ENCODE assay signal across 23 cellular contexts in the genomic region with DNA sequence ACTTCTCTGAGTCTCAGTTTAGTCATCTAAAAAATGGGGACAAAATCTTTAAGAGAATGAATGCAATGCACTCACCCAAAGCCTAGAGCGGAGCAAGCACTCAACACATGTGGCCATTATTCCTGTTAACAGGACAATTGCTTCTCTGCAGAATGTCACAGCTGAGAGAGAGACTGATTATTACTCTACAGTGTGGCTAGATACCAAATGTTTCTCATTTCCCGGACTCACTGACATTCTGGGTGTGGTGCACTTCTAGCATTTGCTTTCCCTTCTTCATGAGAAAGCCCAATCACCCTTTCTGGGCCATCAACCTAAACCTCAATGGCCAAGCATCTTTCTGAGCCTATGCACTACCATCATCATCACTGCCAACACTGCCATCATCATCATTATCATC.
"Had no signal": no experiment of that assay in that cellular context is flagged by ENCODE, and none has a peak within 500 bp of the region (broad histone marks: within the 10 kb centered on the region; RNA-seq: fewer than 3 reads in every experiment).

No MANE protein-coding gene starts in this region.

- H3K27me3 ChIP-seq: MG63, Peyer's patch had no signal

- H2AFZ ChIP-seq: PC-9 had no signal

- H3K36me3 ChIP-seq: MG63, Peyer's patch, SJCRH30 had no signal

- H3K4me3 ChIP-seq: MG63, PC-9, Peyer's patch, SJCRH30 had no signal

- H3K9me3 ChIP-seq: MG63, Peyer's patch, SJCRH30 had no signal

- H3K27ac ChIP-seq: HL-60, PC-9, Peyer's patch, SJCRH30 had no signal

- H3K4me2 ChIP-seq: PC-9 had no signal

- H3K4me1 ChIP-seq: Peyer's patch, SJCRH30 had no signal

- DNase-seq: Karpas-422; KG1; MG63; NCI-H1092; NCI-H1105 treated with DMSO at 0.1 percent for 48 hours; NCI-H1417 treated with DMSO at 0.1 percent for 48 hours; NCI-H146; NCI-H1694 treated with DMSO at 0.1 percent for 48 hours; NCI-H1930; NCI-H2081; NCI-H2107; NCI-H2227 treated with DMSO at 0.1 percent for 48 hours; NCI-H446; NCI-H510A; NCI-H524 treated with DMSO at 0.1 percent for 48 hours; NCI-H69; NCI-H774; NK-92 treated with Interleukin-12 subunit alpha and Interleukin-12 subunit beta, amount 100 ng/mL, for 24 hours; PC-9; Peyer's patch; SHP77 treated with DMSO at 0.1 percent for 48 hours; SJCRH30 had no signal
